16 cellular contexts compared by ENCODE assay signal in genomic region chr11:110134120-110134519, GRCh38. TPM values are rescaled to one million over a fixed set of nuclear protein-coding genes. Genes with fewer than 3 reads are reported as not detected.
A peak's percentile ranks its signal among the peaks of the same experiment; 100 is the strongest.
DNase-seq lines count a peak whose midpoint lies in the region; ATAC-seq and TF ChIP-seq lines count a peak whose summit lies in the region.
"Had no signal": no experiment of that assay in that cellular context is flagged by ENCODE, and none has a peak within 500 bp of the region (broad histone marks: within the 10 kb centered on the region; RNA-seq: fewer than 3 reads in every experiment).

No MANE protein-coding gene starts in this region.

- H3K27ac Mint-ChIP-seq in CD4-positive, alpha-beta T cell, result no peak overlapping the region
- H3K27ac Mint-ChIP-seq: activated B cell treated with CpG ODN at 0.5 μM for 24 hours; activated naive CD8-positive, alpha-beta T cell treated with anti-CD3 and anti-CD28 coated beads, Interleukin-2, amount 10 ng/mL, durations not matched to agents 7 days and 5 days; GM23338; stimulated activated memory B cell treated with anti-CD40 and anti-IgM and Interleukin-4, amounts not matched to agents 10 μg/mL and 1 μg/mL and 100 μg/mL, for 72 hours had no signal

- H3K27me3 Mint-ChIP-seq in CD4-positive, alpha-beta T cell, result peaks cover 14% of the 10 kb centered on the region

- H3K27me3 ChIP-seq in CD4-positive, alpha-beta T cell (ENCODE audit: control insufficient read depth, insufficient read depth, low read length), result peaks cover 6% of the 10 kb centered on the region
- H3K27me3 ChIP-seq: vagina had no signal

- CTCF ChIA-PET in CD4-positive, alpha-beta T cell (lab: Charles Lee), result no interaction called here

- no peaks in the 10 kb centered on the region for H3K4me1 Mint-ChIP-seq in CD4-positive, alpha-beta T cell (ENCODE audit: low read depth)
- H3K4me1 Mint-ChIP-seq: activated B cell treated with CpG ODN at 0.5 μM for 24 hours; activated naive CD8-positive, alpha-beta T cell treated with anti-CD3 and anti-CD28 coated beads, Interleukin-2, amount 10 ng/mL, durations not matched to agents 7 days and 5 days; stimulated activated memory B cell treated with anti-CD40 and anti-IgM and Interleukin-4, amounts not matched to agents 10 μg/mL and 1 μg/mL and 100 μg/mL, for 72 hours had no signal

- H3K9me3 Mint-ChIP-seq in CD4-positive, alpha-beta T cell, result no peaks in the 10 kb centered on the region
- H3K9me3 Mint-ChIP-seq: activated B cell treated with CpG ODN at 0.5 μM for 24 hours; activated naive CD8-positive, alpha-beta T cell treated with anti-CD3 and anti-CD28 coated beads, Interleukin-2, amount 10 ng/mL, durations not matched to agents 7 days and 5 days; GM23338; stimulated activated memory B cell treated with anti-CD40 and anti-IgM and Interleukin-4, amounts not matched to agents 10 μg/mL and 1 μg/mL and 100 μg/mL, for 72 hours had no signal

- H3K36me3 Mint-ChIP-seq in CD4-positive, alpha-beta T cell (ENCODE audit: low read depth), result no peaks in the 10 kb centered on the region
- H3K36me3 Mint-ChIP-seq: activated naive CD8-positive, alpha-beta T cell treated with anti-CD3 and anti-CD28 coated beads, Interleukin-2, amount 10 ng/mL, durations not matched to agents 7 days and 5 days; stimulated activated memory B cell treated with anti-CD40 and anti-IgM and Interleukin-4, amounts not matched to agents 10 μg/mL and 1 μg/mL and 100 μg/mL, for 72 hours had no signal

- TF ChIP-seq CTCF in CD4-positive, alpha-beta T cell (IDR thresholded peaks at IDR 0.05), result no peak

- ATAC-seq in GM21723 (IDR thresholded peaks at IDR 0.05; ENCODE audit: unreplicated experiment) (no peak), GM19035 (IDR thresholded peaks at IDR 0.05; ENCODE audit: unreplicated experiment) (no peak)
- ATAC-seq in CD4-positive, alpha-beta T cell (ENCODE audit: poor library complexity), result no peak
- ATAC-seq: GM23338; stimulated activated memory B cell treated with anti-CD40 and anti-IgM and Interleukin-4, amounts not matched to agents 10 μg/mL and 1 μg/mL and 100 μg/mL, for 72 hours had no signal

- H3K4me3 Mint-ChIP-seq in CD4-positive, alpha-beta T cell, result no peak overlapping the region
- H3K4me3 Mint-ChIP-seq: activated B cell treated with CpG ODN at 0.5 μM for 24 hours; activated naive CD8-positive, alpha-beta T cell treated with anti-CD3 and anti-CD28 coated beads, Interleukin-2, amount 10 ng/mL, durations not matched to agents 7 days and 5 days; GM23338; stimulated activated memory B cell treated with anti-CD40 and anti-IgM and Interleukin-4, amounts not matched to agents 10 μg/mL and 1 μg/mL and 100 μg/mL, for 72 hours had no signal

- intact Hi-C loops in CD4-positive, alpha-beta T cell (cut with DNase I, micrococcal nuclease), result no loop called here

- no peaks in the 10 kb centered on the region for H3K9me3 ChIP-seq in CD4-positive, alpha-beta T cell (ENCODE audit: control insufficient read depth, low read length)
- H3K9me3 ChIP-seq: prostate gland, vagina had no signal

- no peak overlapping the region for H3K27ac ChIP-seq in CD4-positive, alpha-beta T cell (ENCODE audit: low read depth, low read length)
- H3K27ac ChIP-seq: prostate gland, vagina had no signal

- POLR2A ChIA-PET in CD4-positive, alpha-beta T cell (lab: Charles Lee), result no interaction called here

- DNase-seq in COLO668 (lab: John Stamatoyannopoulos, UW; ENCODE audit: unreplicated experiment) (peak; percentile 73), NCI-H1436 treated with DMSO at 0.1 percent for 48 hours (lab: John Stamatoyannopoulos, UW) (peak; percentile 78), SHP77 treated with DMSO at 0.1 percent for 48 hours (lab: John Stamatoyannopoulos, UW) (peak; percentile 22), left kidney (ENCODE audit: low read depth, low spot score) (peak; percentile 20), germinal center (ENCODE audit: low spot score) (no peak)
- no peak for DNase-seq in CD4-positive, alpha-beta T cell
- DNase-seq: activated B cell treated with CpG ODN at 0.5 μM for 24 hours; activated CD8-positive, alpha-beta memory T cell treated with anti-CD3 and anti-CD28 coated beads, Interleukin-2, amount 50 U/mL, for 4 hours; activated naive CD8-positive, alpha-beta T cell treated with anti-CD3 and anti-CD28 coated beads, Interleukin-2, amount 10 ng/mL, durations not matched to agents 7 days and 5 days; stimulated activated CD4-positive, alpha-beta T cell treated with anti-CD3 and anti-CD28 coated beads, Interleukin-1b, Interleukin-23, amount 100 ng/mL, for 48 hours had no signal

RNA-seq across cellular contexts. Expression of gene ZC3H12C, which starts 40.9 kb away (rescaled TPM):
- total RNA-seq in CD4-positive, alpha-beta T cell, result under 1 TPM; 0.05 to 0.17 TPM

Comparison
In these comparisons a context has a peak if more than half of its experiments do, and no peak if none do; other contexts are left out.
1. DNase-seq: peak in COLO668 (single experiment), NCI-H1436 treated with DMSO at 0.1 percent for 48 hours (single experiment), SHP77 treated with DMSO at 0.1 percent for 48 hours (single experiment) and left kidney (single experiment); none in germinal center (single experiment) and CD4-positive, alpha-beta T cell (0 of 10).